In the genomic region with DNA sequence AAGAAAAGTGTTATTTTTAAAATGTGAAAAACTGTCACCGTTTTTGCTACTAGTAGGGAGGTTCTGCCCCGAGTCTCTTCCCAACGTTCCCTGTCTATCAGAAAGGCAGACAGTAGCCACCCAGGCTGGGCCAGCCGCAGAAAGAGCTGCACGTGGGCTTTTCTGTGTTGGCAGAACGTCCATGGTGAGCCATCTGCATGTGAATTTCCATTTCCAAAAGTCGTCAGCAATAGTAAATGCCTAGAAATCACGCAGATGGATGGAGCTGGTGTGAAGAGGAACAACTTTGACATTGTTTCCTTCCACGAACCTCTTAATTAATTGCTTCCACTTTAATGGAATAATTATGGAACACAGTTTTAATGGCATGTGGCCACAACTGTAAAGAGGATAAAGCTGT, we compare ENCODE assay signal across 1 cellular context.
TF ChIP-seq lines count a peak whose summit lies in the region.

No MANE protein-coding gene starts in this region.

TF ChIP-seq in H1, 55 proteins besides CTCF, POLR2A, EP300 and RAD21:
- no peak for TF ChIP-seq CREB1 (IDR thresholded peaks at IDR 0.05)
- no peak for TF ChIP-seq ASH2L (IDR thresholded peaks at IDR 0.05; ENCODE audit: low read length)
- TF ChIP-seq SIRT6 (IDR thresholded peaks at IDR 0.05; ENCODE audit: low read length) = no peak
- no peak for TF ChIP-seq HDAC2 (IDR thresholded peaks at IDR 0.05; ENCODE audit: borderline replicate concordance in 1 of 2, low read depth in 2 of 2, low read length in 2 of 2)
- TF ChIP-seq, protein P1, sequence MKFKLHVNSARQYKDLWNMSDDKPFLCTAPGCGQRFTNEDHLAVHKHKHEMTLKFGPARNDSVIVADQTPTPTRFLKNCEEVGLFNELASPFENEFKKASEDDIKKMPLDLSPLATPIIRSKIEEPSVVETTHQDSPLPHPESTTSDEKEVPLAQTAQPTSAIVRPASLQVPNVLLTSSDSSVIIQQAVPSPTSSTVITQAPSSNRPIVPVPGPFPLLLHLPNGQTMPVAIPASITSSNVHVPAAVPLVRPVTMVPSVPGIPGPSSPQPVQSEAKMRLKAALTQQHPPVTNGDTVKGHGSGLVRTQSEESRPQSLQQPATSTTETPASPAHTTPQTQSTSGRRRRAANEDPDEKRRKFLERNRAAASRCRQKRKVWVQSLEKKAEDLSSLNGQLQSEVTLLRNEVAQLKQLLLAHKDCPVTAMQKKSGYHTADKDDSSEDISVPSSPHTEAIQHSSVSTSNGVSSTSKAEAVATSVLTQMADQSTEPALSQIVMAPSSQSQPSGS (IDR thresholded peaks at IDR 0.05; ENCODE audit: low read length) = no peak
- TF ChIP-seq NANOG (IDR thresholded peaks at IDR 0.05; ENCODE audit: insufficient read depth, low read depth, low read length, poor library complexity, severe bottlenecking) = no peak
- TF ChIP-seq JUN (IDR thresholded peaks at IDR 0.05; ENCODE audit: low read depth, low read length) = no peak
- no peak for TF ChIP-seq TAF1 (IDR thresholded peaks at IDR 0.05; ENCODE audit: low read depth, low read length)
